ENCODE assay signal across 20 cellular contexts in genomic region chr7:105060394-105060793, GRCh38. TPM values are rescaled to one million over a fixed set of nuclear protein-coding genes. Genes with fewer than 3 reads are reported as not detected.
DNase-seq lines count a peak whose midpoint lies in the region; ATAC-seq and TF ChIP-seq lines count a peak whose summit lies in the region.
"Had no signal": no experiment of that assay in that cellular context is flagged by ENCODE, and none has a peak within 500 bp of the region (broad histone marks: within the 10 kb centered on the region; RNA-seq: fewer than 3 reads in every experiment).

No MANE protein-coding gene starts in this region.

- H3K36me3 Mint-ChIP-seq in stimulated activated naive CD8-positive, alpha-beta T cell treated with anti-CD3 and anti-CD28 coated beads, Interleukin-15, Interleukin-2, amounts not matched to agents 100 ng/mL and 50 ng/mL, for 24 hours (ENCODE audit: low read depth), result peaks cover 80% of the 10 kb centered on the region
- peaks cover 6% of the 10 kb centered on the region for H3K36me3 Mint-ChIP-seq in WTC11
- H3K36me3 Mint-ChIP-seq in activated CD4-positive, alpha-beta T cell treated with anti-CD3 and anti-CD28 coated beads, Interleukin-2, amount 10 ng/mL, durations not matched to agents 7 days and 5 days (ENCODE audit: low read depth), result peaks cover 36% of the 10 kb centered on the region

- CTCF ChIA-PET in WTC11 (lab: Charles Lee), result no interaction called here
- CTCF ChIA-PET in activated CD4-positive, alpha-beta T cell treated with anti-CD3 and anti-CD28 coated beads, Interleukin-2, amount 10 ng/mL, durations not matched to agents 7 days and 5 days (lab: Charles Lee), result interaction anchor here (0.6 to 0.8 kb wide), 2 partner anchors 22 to 435 kb away, joined by 3 read pairs; no protein-coding TSS in a partner anchor

- no peak for TF ChIP-seq CTCF in WTC11 (IDR thresholded peaks at IDR 0.05)

- intact Hi-C loops in left colon (cut with DNase I, micrococcal nuclease), result no loop called here

- POLR2A ChIA-PET in WTC11 (lab: Charles Lee), result no interaction called here
- POLR2A ChIA-PET in activated CD4-positive, alpha-beta T cell treated with anti-CD3 and anti-CD28 coated beads, Interleukin-2, amount 10 ng/mL, durations not matched to agents 7 days and 5 days (lab: Charles Lee), result no interaction called here

- ATAC-seq in stimulated activated naive CD8-positive, alpha-beta T cell treated with anti-CD3 and anti-CD28 coated beads, Interleukin-15, Interleukin-2, amounts not matched to agents 100 U/mL and 50 U/mL, for 24 hours, result no peak
- ATAC-seq in WTC11, result no peak
- ATAC-seq in left colon, result peak; percentile 19
- ATAC-seq in stimulated activated naive CD8-positive, alpha-beta T cell treated with anti-CD3 and anti-CD28 coated beads, Interleukin-15, amount 100 ng/mL, for 72 hours, result no peak
- no peak for ATAC-seq in GM19455 (IDR thresholded peaks at IDR 0.05; ENCODE audit: unreplicated experiment)
- ATAC-seq: HepG2 had no signal

- H3K9me3 Mint-ChIP-seq in stimulated activated naive CD8-positive, alpha-beta T cell treated with anti-CD3 and anti-CD28 coated beads, Interleukin-15, Interleukin-2, amounts not matched to agents 100 ng/mL and 50 ng/mL, for 24 hours, result no peaks in the 10 kb centered on the region
- no peaks in the 10 kb centered on the region for H3K9me3 Mint-ChIP-seq in WTC11
- no peaks in the 10 kb centered on the region for H3K9me3 Mint-ChIP-seq in stimulated activated naive CD8-positive, alpha-beta T cell treated with anti-CD3 and anti-CD28 coated beads, Interleukin-15, amount 100 ng/mL, for 72 hours
- H3K9me3 Mint-ChIP-seq in activated CD4-positive, alpha-beta T cell treated with anti-CD3 and anti-CD28 coated beads, Interleukin-2, amount 10 ng/mL, durations not matched to agents 7 days and 5 days, result no peaks in the 10 kb centered on the region

- H3K27me3 Mint-ChIP-seq in stimulated activated naive CD8-positive, alpha-beta T cell treated with anti-CD3 and anti-CD28 coated beads, Interleukin-15, Interleukin-2, amounts not matched to agents 100 ng/mL and 50 ng/mL, for 24 hours, result no peaks in the 10 kb centered on the region
- no peaks in the 10 kb centered on the region for H3K27me3 Mint-ChIP-seq in WTC11 (ENCODE audit: low read depth)
- H3K27me3 Mint-ChIP-seq in stimulated activated naive CD8-positive, alpha-beta T cell treated with anti-CD3 and anti-CD28 coated beads, Interleukin-15, amount 100 ng/mL, for 72 hours, result no peaks in the 10 kb centered on the region
- no peaks in the 10 kb centered on the region for H3K27me3 Mint-ChIP-seq in activated CD4-positive, alpha-beta T cell treated with anti-CD3 and anti-CD28 coated beads, Interleukin-2, amount 10 ng/mL, durations not matched to agents 7 days and 5 days
- H3K27me3 Mint-ChIP-seq: activated CD4-positive, alpha-beta T cell treated with anti-CD3 and anti-CD28 coated beads for 36 hours had no signal

- peak overlapping the region; percentile 26 for H3K27ac Mint-ChIP-seq in stimulated activated naive CD8-positive, alpha-beta T cell treated with anti-CD3 and anti-CD28 coated beads, Interleukin-15, Interleukin-2, amounts not matched to agents 100 ng/mL and 50 ng/mL, for 24 hours
- H3K27ac Mint-ChIP-seq in WTC11, result peak overlapping the region; percentile 31
- H3K27ac Mint-ChIP-seq in stimulated activated naive CD8-positive, alpha-beta T cell treated with anti-CD3 and anti-CD28 coated beads, Interleukin-15, amount 100 ng/mL, for 72 hours, result peak overlapping the region; percentile 25 to 48
- H3K27ac Mint-ChIP-seq in activated CD4-positive, alpha-beta T cell treated with anti-CD3 and anti-CD28 coated beads, Interleukin-2, amount 10 ng/mL, durations not matched to agents 7 days and 5 days, result no peak overlapping the region

- no peak for DNase-seq in stimulated activated naive CD8-positive, alpha-beta T cell treated with anti-CD3 and anti-CD28 coated beads, Interleukin-15, Interleukin-2, amounts not matched to agents 100 U/mL and 50 U/mL, for 24 hours
- no peak for DNase-seq in WTC11 (ENCODE audit: low spot score)
- DNase-seq in left colon, result no peak
- no peak for DNase-seq in stimulated activated naive CD8-positive, alpha-beta T cell treated with anti-CD3 and anti-CD28 coated beads, Interleukin-15, amount 100 ng/mL, for 72 hours
- no peak for DNase-seq in mucosa of gallbladder (ENCODE audit: low spot score)
- DNase-seq in activated CD4-positive, alpha-beta T cell treated with anti-CD3 and anti-CD28 coated beads, Interleukin-2, amount 10 ng/mL, durations not matched to agents 7 days and 5 days, result no peak
- DNase-seq: activated CD4-positive, alpha-beta T cell treated with anti-CD3 and anti-CD28 coated beads for 36 hours; activated effector memory CD4-positive, alpha-beta T cell treated with anti-CD3 and anti-CD28 coated beads, Interleukin-2, amount 50 U/mL, for 16 hours; aorta; Calu3; cerebellar nuclear complex; esophagus squamous epithelium; kidney glomerular epithelial cell; NCI-H2107; NCI-H524; spleen; stimulated activated CD4-positive, alpha-beta T cell treated with anti-CD3 and anti-CD28 coated beads, Interleukin-4, amount 100 ng/mL, for 4 hours had no signal

- H3K4me1 Mint-ChIP-seq in stimulated activated naive CD8-positive, alpha-beta T cell treated with anti-CD3 and anti-CD28 coated beads, Interleukin-15, Interleukin-2, amounts not matched to agents 100 ng/mL and 50 ng/mL, for 24 hours (ENCODE audit: low read depth), result peaks cover 70% of the 10 kb centered on the region
- H3K4me1 Mint-ChIP-seq in WTC11, result peaks cover 26% of the 10 kb centered on the region
- H3K4me1 Mint-ChIP-seq in stimulated activated naive CD8-positive, alpha-beta T cell treated with anti-CD3 and anti-CD28 coated beads, Interleukin-15, amount 100 ng/mL, for 72 hours, result peaks cover 53% of the 10 kb centered on the region
- peaks cover 23% of the 10 kb centered on the region for H3K4me1 Mint-ChIP-seq in activated CD4-positive, alpha-beta T cell treated with anti-CD3 and anti-CD28 coated beads, Interleukin-2, amount 10 ng/mL, durations not matched to agents 7 days and 5 days

- H3K4me3 Mint-ChIP-seq in stimulated activated naive CD8-positive, alpha-beta T cell treated with anti-CD3 and anti-CD28 coated beads, Interleukin-15, Interleukin-2, amounts not matched to agents 100 ng/mL and 50 ng/mL, for 24 hours, result no peak overlapping the region
- no peak overlapping the region for H3K4me3 Mint-ChIP-seq in WTC11
- no peak overlapping the region for H3K4me3 Mint-ChIP-seq in stimulated activated naive CD8-positive, alpha-beta T cell treated with anti-CD3 and anti-CD28 coated beads, Interleukin-15, amount 100 ng/mL, for 72 hours
- no peak overlapping the region for H3K4me3 Mint-ChIP-seq in activated CD4-positive, alpha-beta T cell treated with anti-CD3 and anti-CD28 coated beads, Interleukin-2, amount 10 ng/mL, durations not matched to agents 7 days and 5 days
- H3K4me3 Mint-ChIP-seq: activated CD4-positive, alpha-beta T cell treated with anti-CD3 and anti-CD28 coated beads for 36 hours had no signal

TF ChIP-seq in WTC11, 78 proteins besides CTCF, POLR2A, EP300 and RAD21 (continues in another document):
- TF ChIP-seq ZNF671 (CRISPR knock-in tag; IDR thresholded peaks at IDR 0.05) (no peak), AR (CRISPR knock-in tag; IDR thresholded peaks at IDR 0.05) (no peak), E2F4 (CRISPR knock-in tag; IDR thresholded peaks at IDR 0.05; ENCODE audit: borderline replicate concordance, low read depth) (no peak)
- TF ChIP-seq, protein P1, sequence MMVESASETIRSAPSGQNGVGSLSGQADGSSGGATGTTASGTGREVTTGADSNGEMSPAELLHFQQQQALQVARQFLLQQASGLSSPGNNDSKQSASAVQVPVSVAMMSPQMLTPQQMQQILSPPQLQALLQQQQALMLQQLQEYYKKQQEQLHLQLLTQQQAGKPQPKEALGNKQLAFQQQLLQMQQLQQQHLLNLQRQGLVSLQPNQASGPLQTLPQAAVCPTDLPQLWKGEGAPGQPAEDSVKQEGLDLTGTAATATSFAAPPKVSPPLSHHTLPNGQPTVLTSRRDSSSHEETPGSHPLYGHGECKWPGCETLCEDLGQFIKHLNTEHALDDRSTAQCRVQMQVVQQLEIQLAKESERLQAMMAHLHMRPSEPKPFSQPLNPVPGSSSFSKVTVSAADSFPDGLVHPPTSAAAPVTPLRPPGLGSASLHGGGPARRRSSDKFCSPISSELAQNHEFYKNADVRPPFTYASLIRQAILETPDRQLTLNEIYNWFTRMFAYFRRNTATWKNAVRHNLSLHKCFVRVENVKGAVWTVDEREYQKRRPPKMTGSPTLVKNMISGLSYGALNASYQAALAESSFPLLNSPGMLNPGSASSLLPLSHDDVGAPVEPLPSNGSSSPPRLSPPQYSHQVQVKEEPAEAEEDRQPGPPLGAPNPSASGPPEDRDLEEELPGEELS (CRISPR knock-in tag; IDR thresholded peaks at IDR 0.05), result no peak

RNA-seq across cellular contexts. Expression of gene KMT2E, which starts 46.4 kb away (rescaled TPM):
- total RNA-seq in WTC11 (2021), result 51.4 to 52.3 TPM (median 51.8 TPM) in 3 replicates
- 100 to 1,000 TPM; 119 TPM for total RNA-seq in left colon
- total RNA-seq in mucosa of gallbladder, result 81.5 TPM
- 10 to 100 TPM; 97.4 to 98.5 TPM for total RNA-seq in activated CD4-positive, alpha-beta T cell treated with anti-CD3 and anti-CD28 coated beads, Interleukin-2, amount 10 ng/mL, durations not matched to agents 7 days and 5 days
